21 cellular contexts compared by ENCODE assay signal in the genomic region with DNA sequence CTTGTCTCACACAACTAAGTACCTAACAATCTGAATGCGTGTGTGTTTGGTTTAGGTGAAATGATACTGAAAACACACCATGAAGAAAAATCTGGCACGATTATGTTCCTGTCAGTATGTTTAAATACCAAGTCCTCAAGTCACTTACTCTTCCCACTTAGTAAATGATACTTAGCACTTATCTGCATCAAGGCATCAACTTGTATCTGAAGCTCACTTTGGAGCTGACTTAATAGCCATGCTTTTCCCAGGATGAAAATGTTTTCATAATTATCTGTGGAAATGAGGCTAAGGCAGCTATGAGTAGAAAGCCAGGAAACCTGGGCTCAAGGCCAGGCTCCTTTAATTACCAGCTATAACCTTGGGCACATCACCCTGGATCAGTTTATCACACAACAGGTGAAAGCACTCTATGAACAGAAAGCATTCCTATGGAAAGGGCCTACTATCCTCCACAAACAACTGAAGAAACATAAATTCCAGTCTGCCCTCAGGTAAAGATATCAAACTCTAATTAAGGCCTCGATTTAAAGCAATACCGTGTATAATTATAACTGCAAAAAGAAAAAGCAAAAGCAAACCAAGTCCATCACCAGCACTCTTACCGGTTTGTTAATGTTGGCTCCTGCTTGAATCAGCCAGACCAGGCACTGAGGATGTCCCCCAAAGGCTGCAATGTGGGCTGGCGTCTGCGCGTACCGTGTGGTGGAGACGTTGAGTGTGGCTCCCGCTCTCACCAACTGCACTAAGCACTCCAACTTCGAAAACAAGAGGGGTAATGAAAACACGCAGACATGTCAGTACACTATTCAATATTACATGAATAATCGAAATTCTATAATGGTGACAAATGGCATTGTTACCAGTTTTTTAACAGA. TPM values are rescaled to one million over a fixed set of nuclear protein-coding genes. Genes with fewer than 3 reads are reported as not detected.
DNase-seq lines count a peak whose midpoint lies in the region; ATAC-seq and TF ChIP-seq lines count a peak whose summit lies in the region.
"Had no signal": no experiment of that assay in that cellular context is flagged by ENCODE, and none has a peak within 500 bp of the region (broad histone marks: within the 10 kb centered on the region; RNA-seq: fewer than 3 reads in every experiment).

No MANE protein-coding gene starts in this region.

- H3K27ac ChIP-seq in skeletal muscle tissue (ENCODE audit: low read depth, low read length), result peak overlapping the region; percentile 99
- H3K27ac ChIP-seq: brain microvascular endothelial cell had no signal

- no peak for TF ChIP-seq CTCF in endothelial cell (IDR thresholded peaks at IDR 0.05; ENCODE audit: unreplicated experiment)
- no peak for TF ChIP-seq CTCF in GM13977 (IDR thresholded peaks at IDR 0.05; ENCODE audit: extremely low read depth, insufficient read depth, missing control alignments)

- peak overlapping the region; percentile 1 to 28 (median 10) for H3K9ac ChIP-seq in skeletal muscle tissue (ENCODE audit: low read depth in 1 of 3, low read length in 3 of 3)

- H3K27me3 Mint-ChIP-seq in endothelial cell (ENCODE audit: unreplicated experiment), result no peaks in the 10 kb centered on the region

- no peaks in the 10 kb centered on the region for H3K9me3 ChIP-seq in skeletal muscle tissue (ENCODE audit: control insufficient read depth in 3 of 3, low read length in 3 of 3)

- peaks cover 49% of the 10 kb centered on the region for H3K4me1 Mint-ChIP-seq in endothelial cell (ENCODE audit: unreplicated experiment)

- ATAC-seq in GM19452 (IDR thresholded peaks at IDR 0.05; ENCODE audit: unreplicated experiment), result no peak
- ATAC-seq: CD8-positive, alpha-beta T cell; right cardiac atrium; stimulated activated naive CD8-positive, alpha-beta T cell treated with anti-CD3 and anti-CD28 coated beads, Interleukin-15, Interleukin-2, amounts not matched to agents 100 U/mL and 50 U/mL, for 24 hours had no signal

- peak overlapping the region; percentile 21 for H3K4me3 Mint-ChIP-seq in endothelial cell (ENCODE audit: unreplicated experiment)
- H3K4me3 Mint-ChIP-seq: CD8-positive, alpha-beta T cell had no signal

- peak overlapping the region; percentile 22 for H3K27ac Mint-ChIP-seq in endothelial cell (ENCODE audit: unreplicated experiment)
- H3K27ac Mint-ChIP-seq: CD8-positive, alpha-beta T cell had no signal

- in situ Hi-C loops in GM13977 (cut with MboI; ENCODE audit: low pct_unique_long_range_greater_than_20kb, low sequenced_read_pairs, unreplicated experiment), result loop anchor here (25.0 kb wide), 1 partner anchor 302 kb away; no protein-coding TSS in a partner anchor

- H3K4me3 ChIP-seq in skeletal muscle tissue (ENCODE audit: low read length in 3 of 3), result peak overlapping the region in 2 of 3 donors; percentile 16 to 38

- no peaks in the 10 kb centered on the region for H3K27me3 ChIP-seq in skeletal muscle tissue (ENCODE audit: control insufficient read depth in 3 of 3, insufficient read depth in 3 of 3, low read length in 3 of 3)
- H3K27me3 ChIP-seq: brain microvascular endothelial cell had no signal

- H3K9me3 Mint-ChIP-seq in endothelial cell (ENCODE audit: unreplicated experiment), result no peaks in the 10 kb centered on the region
- H3K9me3 Mint-ChIP-seq: CD8-positive, alpha-beta T cell had no signal

- peaks cover 25% of the 10 kb centered on the region for H3K36me3 Mint-ChIP-seq in endothelial cell (ENCODE audit: low read depth, unreplicated experiment)

- peaks cover 15 to 16% (median 15%) of the 10 kb centered on the region in 3 donors for H3K36me3 ChIP-seq in skeletal muscle tissue (ENCODE audit: control insufficient read depth in 3 of 3, insufficient read depth in 3 of 3, low read length in 3 of 3)

- H3K4me1 ChIP-seq in skeletal muscle tissue (ENCODE audit: control insufficient read depth in 3 of 3, insufficient read depth in 3 of 3, low read length in 3 of 3), result peaks cover 64 to 71% (median 70%) of the 10 kb centered on the region in 3 donors

- DNase-seq in NCI-H2196 (lab: John Stamatoyannopoulos, UW; ENCODE audit: unreplicated experiment) (peak; percentile 16), NCI-H2196 treated with DMSO at 0.1 percent for 48 hours (lab: John Stamatoyannopoulos, UW; ENCODE audit: unreplicated experiment) (no peak), NCI-H69 (lab: John Stamatoyannopoulos, UW) (peak; percentile 50), endothelial cell (ENCODE audit: low spot score) (no peak), GM13977 (ENCODE audit: low spot score) (no peak)
- DNase-seq in stimulated activated CD4-positive, alpha-beta T cell treated with anti-CD3 and anti-CD28 coated beads, Interleukin-2, amount 100 ng/mL, for 48 hours, result no peak
- DNase-seq: activated CD4-positive, alpha-beta T cell treated with anti-CD3 and anti-CD28 coated beads, Interleukin-2, amount 50 U/mL, for 4 hours; activated effector memory CD4-positive, alpha-beta T cell treated with Interleukin-2 at 50 U/mL for 16 hours; brain microvascular endothelial cell; CD8-positive, alpha-beta T cell; effector memory CD4-positive, alpha-beta T cell; GF-D8; kidney; NCI-H1417 treated with DMSO at 0.1 percent for 48 hours; NCI-H526; RPMI8226; stimulated activated naive CD8-positive, alpha-beta T cell treated with anti-CD3 and anti-CD28 coated beads, Interleukin-15, Interleukin-2, amounts not matched to agents 100 U/mL and 50 U/mL, for 24 hours; T-helper 2 cell had no signal

RNA-seq across cellular contexts. Expression of a gene that starts 4.6 kb away (rescaled TPM):
- total RNA-seq in endothelial cell (ENCODE audit: unreplicated experiment) (160 TPM), skeletal muscle tissue (132 TPM)

Comparison
In these comparisons a context has a peak if more than half of its experiments do, and no peak if none do; other contexts are left out.
1. DNase-seq: peak in NCI-H2196 (single experiment) and NCI-H69 (single experiment); none in NCI-H2196 treated with DMSO at 0.1 percent for 48 hours (single experiment), endothelial cell (single experiment), stimulated activated CD4-positive, alpha-beta T cell treated with anti-CD3 and anti-CD28 coated beads, Interleukin-2, amount 100 ng/mL, for 48 hours (0 of 2) and GM13977 (single experiment).